ENCODE assay signal across 16 cellular contexts in the genomic region with DNA sequence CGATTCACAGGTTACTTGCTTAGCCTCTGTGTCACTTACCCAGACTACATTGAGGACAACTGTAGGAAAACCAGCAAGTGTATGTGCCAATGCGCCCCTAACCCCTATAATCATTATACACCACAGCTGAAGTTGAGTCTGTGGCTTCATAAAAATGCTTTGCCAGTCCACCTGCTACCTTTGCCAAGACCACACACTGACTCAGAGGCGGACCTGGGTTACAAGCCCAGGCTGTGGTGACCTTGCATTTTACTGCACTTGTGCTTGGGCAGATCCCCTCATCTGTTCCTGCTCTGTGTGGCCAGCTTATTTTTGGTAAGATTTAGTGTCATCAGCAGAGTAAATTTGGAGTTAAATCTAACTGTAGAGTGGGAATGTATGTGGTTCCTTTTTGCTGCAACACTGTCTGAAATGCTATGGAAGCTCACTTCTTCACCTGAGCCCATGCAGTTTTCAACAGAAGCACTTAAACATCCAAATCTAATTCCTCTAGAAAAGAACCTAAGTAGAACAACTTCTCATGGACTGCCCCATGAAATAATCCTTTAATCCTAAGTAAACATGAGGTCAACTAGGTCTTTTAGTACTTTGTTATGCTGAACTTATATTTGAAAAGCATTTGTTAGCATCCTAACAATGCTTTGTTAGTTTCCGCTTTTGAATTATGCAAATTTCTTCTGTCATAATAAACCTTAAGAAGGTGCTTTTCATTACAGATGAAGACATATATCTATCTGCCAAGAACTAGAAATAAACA.
DNase-seq lines count a peak whose midpoint lies in the region; ATAC-seq and TF ChIP-seq lines count a peak whose summit lies in the region.
"Had no signal": no experiment of that assay in that cellular context is flagged by ENCODE, and none has a peak within 500 bp of the region (broad histone marks: within the 10 kb centered on the region; RNA-seq: fewer than 3 reads in every experiment).

No MANE protein-coding gene starts in this region.

- in situ Hi-C loops in astrocyte of the cerebellum (cut with HindIII; ENCODE audit: low sequenced_read_pairs) = no loop called here

- intact Hi-C loops in left cardiac atrium (cut with DNase I) = no loop called here

- H3K4me3 ChIP-seq in astrocyte of the cerebellum (ENCODE audit: low read depth, low read length) = no peak overlapping the region
- H3K4me3 ChIP-seq: BLaER1, GM12878, GM23248 had no signal

- peak; percentile 8 for DNase-seq in DMS53 (lab: John Stamatoyannopoulos, UW)
- DNase-seq in DMS53 treated with DMSO at 0.1 percent for 48 hours (lab: John Stamatoyannopoulos, UW; ENCODE audit: unreplicated experiment) = no peak
- peak; percentile 56 for DNase-seq in NCI-H82 (lab: John Stamatoyannopoulos, UW)
- peak; percentile 16 for DNase-seq in astrocyte of the cerebellum (ENCODE audit: low read depth)
- no peak for DNase-seq in NCI-H2029 (lab: John Stamatoyannopoulos, UW)
- DNase-seq in NCI-H69 (lab: John Stamatoyannopoulos, UW) = no peak
- DNase-seq in NCI-H146 (lab: John Stamatoyannopoulos, UW) = no peak
- DNase-seq in left cardiac atrium = no peak
- DNase-seq: Caco-2; CD8-positive, alpha-beta memory T cell; DMS79; H7 had no signal

- TF ChIP-seq CTCF in astrocyte of the cerebellum (IDR thresholded peaks at IDR 0.05; ENCODE audit: low read depth, low read length, missing control alignments) = no peak

- no peak for ATAC-seq in left cardiac atrium
- ATAC-seq: GM12878, HepG2 had no signal

Comparison
In these comparisons a context has a peak if more than half of its experiments do, and no peak if none do; other contexts are left out.
1. DNase-seq: peak in DMS53 (single experiment), NCI-H82 (single experiment) and astrocyte of the cerebellum (single experiment); none in DMS53 treated with DMSO at 0.1 percent for 48 hours (single experiment), NCI-H2029 (single experiment), NCI-H69 (single experiment), NCI-H146 (single experiment) and left cardiac atrium (single experiment).